7 cellular contexts compared by ENCODE assay signal in genomic region chr7:86918245-86918644, GRCh38.
"Had no signal": no experiment of that assay in that cellular context is flagged by ENCODE, and none has a peak within 500 bp of the region (broad histone marks: within the 10 kb centered on the region; RNA-seq: fewer than 3 reads in every experiment).

No MANE protein-coding gene starts in this region.

- ATAC-seq: HepG2 had no signal

- H3K9ac ChIP-seq: GM23248, KMS-11 had no signal

- H3K27ac Mint-ChIP-seq: H9 had no signal

- H3K27ac ChIP-seq: GM23248, KMS-11 had no signal

- H3K9me3 Mint-ChIP-seq: H9, IgD-negative memory B cell had no signal

- H3K27me3 Mint-ChIP-seq: IgD-negative memory B cell had no signal

- H3K4me3 Mint-ChIP-seq: H9, IgD-negative memory B cell had no signal

- H3K4me3 ChIP-seq: GM23248 had no signal

- H3K4me1 Mint-ChIP-seq: IgD-negative memory B cell had no signal

- DNase-seq: GM23248, H9, HCEC 1CT, KBM-7 had no signal

- H3K36me3 Mint-ChIP-seq: IgD-negative memory B cell had no signal
